Comparison of ENCODE assay signal across 8 cellular contexts in the genomic region with DNA sequence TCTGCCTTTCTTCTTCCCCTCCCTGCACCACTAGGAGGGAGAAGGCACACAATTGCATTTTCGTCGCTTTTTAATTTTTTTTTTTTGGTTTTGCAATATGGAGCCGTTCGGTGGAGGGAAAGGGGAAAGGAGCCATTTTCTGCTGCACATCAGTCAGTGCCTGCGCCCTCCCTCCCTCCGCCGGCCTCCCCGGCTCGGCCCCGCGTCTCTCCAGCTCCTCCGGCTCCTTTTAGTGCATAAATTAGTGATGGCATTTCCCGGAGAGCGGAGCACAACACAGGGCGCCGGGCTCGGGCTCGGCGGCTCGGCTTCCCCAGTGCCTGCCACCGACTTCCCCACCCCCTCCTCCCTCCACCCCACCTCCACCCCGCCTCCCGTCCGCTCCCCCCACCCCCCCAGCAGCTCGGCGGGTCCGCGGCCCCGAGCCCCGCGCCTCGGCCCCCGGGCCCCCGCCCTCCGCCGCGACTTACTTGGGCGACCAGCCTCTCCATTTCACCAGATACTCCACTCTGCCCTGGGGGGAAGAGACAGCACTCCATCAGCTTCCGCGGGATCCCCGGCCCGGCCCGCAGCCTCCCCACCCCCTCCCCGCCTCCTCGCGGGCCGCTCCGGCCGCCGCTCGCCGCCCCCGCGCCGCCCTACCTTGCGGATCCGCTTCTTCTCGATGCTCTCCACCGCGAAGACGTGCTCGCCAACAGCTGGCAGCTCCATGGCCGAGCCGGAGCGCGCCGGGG. TPM values are rescaled to one million over a fixed set of nuclear protein-coding genes. Genes with fewer than 3 reads are reported as not detected.
DNase-seq lines count a peak whose midpoint lies in the region; ATAC-seq, FAIRE-seq and TF ChIP-seq lines count a peak whose summit lies in the region.

No MANE protein-coding gene starts in this region.

- H2AFZ ChIP-seq in GM12878 (ENCODE audit: control insufficient read depth, low read depth, low read length): no peak overlapping the region

- H3K9ac ChIP-seq in GM12878 (ENCODE audit: control insufficient read depth, insufficient read depth, low read length): peak overlapping the region; percentile 84
- H3K9ac ChIP-seq in iPS-15b (ENCODE audit: low read depth, low read length): no peak overlapping the region

- intact Hi-C loops in Caco-2 (cut with micrococcal nuclease; ENCODE audit: unreplicated experiment): loop anchor here (1.0 to 5.0 kb wide), 2 partner anchors 36 to 155 kb away; no protein-coding TSS in a partner anchor
- intact Hi-C loops in GM12878 (cut with micrococcal nuclease; ENCODE audit: unreplicated experiment): loop anchor here (5.0 kb wide), 2 partner anchors 36 to 91 kb away; no protein-coding TSS in a partner anchor
- intact Hi-C loops in sigmoid colon (cut with DNase I): loop anchor here (2.0 to 5.0 kb wide), 2 partner anchors 28 to 61 kb away; a partner anchor contains a TSS

- peak overlapping the region; percentile 77 for H3K4me3 ChIP-seq in Caco-2 (ENCODE audit: low read depth, low read length)
- H3K4me3 ChIP-seq in GM12878: peak overlapping the region; percentile 95
- peak overlapping the region; percentile 47 for H3K4me3 ChIP-seq in iPS-15b (ENCODE audit: low read depth, low read length)
- peak overlapping the region; percentile 35 to 84 (median 76) for H3K4me3 ChIP-seq in sigmoid colon

- no peak for TF ChIP-seq RAD21 in Ishikawa (IDR thresholded peaks at IDR 0.05; ENCODE audit: low read depth)
- TF ChIP-seq RAD21 in GM12878 (IDR thresholded peaks at IDR 0.05; ENCODE audit: insufficient read depth, low read depth, low read length): no peak

- peak overlapping the region; percentile 80 for H3K4me3 Mint-ChIP-seq in Caco-2 (ENCODE audit: unreplicated experiment)

- H3K4me2 ChIP-seq in GM12878 (ENCODE audit: control insufficient read depth, insufficient read depth): peak overlapping the region; percentile 79

- POLR2A ChIA-PET in Caco-2 (lab: Charles Lee) (interaction anchor here (0.5 to 8.0 kb wide), 20 partner anchors 10 to 1681 kb away, joined by 3 to 174 read pairs (median 5); a partner anchor contains a TSS), GM12878 (lab: Charles Lee) (interaction anchor here (1.2 to 2.0 kb wide), 4 partner anchors 9 to 42 kb away, joined by 6 to 15 read pairs (median 9); a partner anchor contains a TSS)

- in situ Hi-C loops in GM12878 (cut with MboI): no loop called here

- BruUV-seq in Caco-2 (replicated peaks; lab: Mats Ljungman, UMichigan): no TSS peak
- BruUV-seq in GM12878 (replicated peaks; lab: Mats Ljungman, UMichigan): no TSS peak

- peak; percentile 7 for ATAC-seq in GM21381 (IDR thresholded peaks at IDR 0.05; ENCODE audit: unreplicated experiment)
- peak; percentile 16 for ATAC-seq in GM12878

- H3K9me3 Mint-ChIP-seq in Caco-2 (ENCODE audit: unreplicated experiment): no peaks in the 10 kb centered on the region

- no peak for TF ChIP-seq CTCF in Caco-2 (IDR thresholded peaks at IDR 0.05; ENCODE audit: insufficient read depth in 1 of 2, low read depth in 1 of 2, low read length in 1 of 2, severe bottlenecking in 1 of 2, unreplicated experiment in 1 of 2)
- no peak for TF ChIP-seq CTCF in GM12878 (IDR thresholded peaks at IDR 0.05 in 2 of 3, conservative IDR thresholded peaks at IDR 0.05 in 1 of 3; ENCODE audit: control insufficient read depth in 2 of 3, extremely low read depth in 1 of 3, insufficient read depth in 1 of 3, low read depth in 3 of 3, low read length in 3 of 3)
- no peak for TF ChIP-seq CTCF in sigmoid colon (IDR thresholded peaks at IDR 0.05)

- CTCF ChIA-PET in Caco-2 (lab: Charles Lee): interaction anchor here (0.6 to 4.2 kb wide), 25 partner anchors 10 to 407 kb away, joined by 3 to 87 read pairs (median 6); a partner anchor contains a TSS
- CTCF ChIA-PET in GM12878 (lab: Yijun Ruan, JAX): interaction anchor here (0.6 to 2.1 kb wide), 11 partner anchors 11 to 761 kb away, joined by 3 to 10 read pairs (median 3); no protein-coding TSS in a partner anchor

- H3K79me2 ChIP-seq in GM12878 (ENCODE audit: control insufficient read depth, insufficient read depth, low read length): peaks cover 22% of the 10 kb centered on the region

- no peaks in the 10 kb centered on the region for H3K4me1 Mint-ChIP-seq in Caco-2 (ENCODE audit: low read depth, unreplicated experiment)

- FAIRE-seq in GM12878 (lab: Jason Lieb, UNC): peak; percentile 72

- WGBS in GM12878 (ENCODE audit: insufficient coverage, insufficient replicate concordance, low lambda C conversion rate, missing lambda C conversion rate): under 1% methylated on average over 24 of the region's 67 CpGs
- WGBS in sigmoid colon, 2 donors: 1% methylated on average over 67 of the region's 67 CpGs

- H3K4me1 ChIP-seq in Caco-2: peaks cover 51% of the 10 kb centered on the region
- peaks cover 21% of the 10 kb centered on the region for H3K4me1 ChIP-seq in GM12878 (ENCODE audit: control insufficient read depth, insufficient read depth, low read length)
- peaks cover 3% of the 10 kb centered on the region for H3K4me1 ChIP-seq in iPS-15b (ENCODE audit: control insufficient read depth, insufficient read depth, low read length)
- peaks cover 0 to 70% (median 64%) of the 10 kb centered on the region in 4 donors for H3K4me1 ChIP-seq in sigmoid colon

- H4K20me1 ChIP-seq in GM12878 (ENCODE audit: control insufficient read depth, insufficient read depth): 0 out of 2 replicates have a peak, but pooled peaks cover 5% of the 10 kb centered on the region

- peak; percentile 19; the same call in 1 of the 2 replicates for TF ChIP-seq POLR2A in GM12878 (IDR thresholded peaks at IDR 0.05; ENCODE audit: low read depth, low read length)
- no peak for TF ChIP-seq POLR2A in sigmoid colon (IDR thresholded peaks at IDR 0.05)

- peaks cover 71% of the 10 kb centered on the region for H3K36me3 Mint-ChIP-seq in Caco-2 (ENCODE audit: insufficient read depth, unreplicated experiment)

- peak in 1 of 2 experiments; percentile 55 for DNase-seq in Caco-2
- peak in 3 of 5 donors; percentile 48 to 66 (median 51) for DNase-seq in T-helper 1 cell
- no peak for DNase-seq in GM12878 (ENCODE audit: low read depth, low spot score)
- DNase-seq in sigmoid colon: no peak
- DNase-seq in iPS-NIHi11 (ENCODE audit: low spot score): no peak

- H3K27me3 ChIP-seq in Caco-2 (replicated peaks; ENCODE audit: control insufficient read depth, insufficient read depth, low read length) (no peaks in the 10 kb centered on the region), GM12878 (replicated peaks in 1 of 2; ENCODE audit: control insufficient read depth in 2 of 2, insufficient read depth in 2 of 2, low read length in 1 of 2) (peaks cover 20 to 27% of the 10 kb centered on the region in 2 experiments), iPS-15b (ENCODE audit: control insufficient read depth, insufficient read depth, low read length) (peaks cover 72% of the 10 kb centered on the region), sigmoid colon (peaks cover 37 to 53% (median 47%) of the 10 kb centered on the region in 3 donors)

- RAD21 ChIA-PET in GM12878 (lab: Charles Lee; ENCODE audit: unreplicated experiment): interaction anchor here (0.6 to 2.5 kb wide), 7 partner anchors 30 to 1818 kb away, joined by 3 to 11 read pairs (median 4); a partner anchor contains a TSS

- no peaks in the 10 kb centered on the region for H3K27me3 Mint-ChIP-seq in Caco-2 (ENCODE audit: insufficient read depth, unreplicated experiment)

- TF ChIP-seq EP300 in Ishikawa (IDR thresholded peaks at IDR 0.05; ENCODE audit: borderline replicate concordance): no peak
- TF ChIP-seq EP300 in GM12878 (IDR thresholded peaks at IDR 0.05; ENCODE audit: borderline replicate concordance in 1 of 2, control insufficient read depth in 1 of 2, low read depth in 2 of 2, low read length in 2 of 2): 0 out of 4 replicates have a peak, but pooled peaks of 1 of the 2 experiments have one; percentile 39
- TF ChIP-seq EP300 in sigmoid colon (IDR thresholded peaks at IDR 0.05): no peak

- H3K9me3 ChIP-seq in Caco-2 (no peaks in the 10 kb centered on the region), GM12878 (replicated peaks; ENCODE audit: control insufficient read depth, insufficient read depth, low read length) (no peaks in the 10 kb centered on the region; the same call in 2 of the 3 replicates), iPS-15b (ENCODE audit: control insufficient read depth, insufficient read depth, low read length) (no peaks in the 10 kb centered on the region), sigmoid colon (no peaks in the 10 kb centered on the region)

- H3K36me3 ChIP-seq in Caco-2 (ENCODE audit: control insufficient read depth, insufficient read depth, low read length) (peaks cover 5% of the 10 kb centered on the region), GM12878 (ENCODE audit: control insufficient read depth in 2 of 2, insufficient read depth in 2 of 2, low read length in 1 of 2) (peaks cover 0 to 16% of the 10 kb centered on the region in 2 experiments; a peak in 2 of 4 replicates), iPS-15b (ENCODE audit: control insufficient read depth, insufficient read depth, low read length) (no peaks in the 10 kb centered on the region), sigmoid colon (peaks cover 9 to 19% (median 14%) of the 10 kb centered on the region in 4 donors)

- SMC1A ChIA-PET in GM12878 (lab: Charles Lee; ENCODE audit: uncharacterized antibody, unreplicated experiment): interaction anchor here (1.0 to 1.6 kb wide), 2 partner anchors 14 to 84 kb away, joined by 3 read pairs; no protein-coding TSS in a partner anchor

- H3K27ac Mint-ChIP-seq in Caco-2 (ENCODE audit: unreplicated experiment): peak overlapping the region; percentile 80

- peak overlapping the region; percentile 69 for H3K27ac ChIP-seq in GM12878 (ENCODE audit: control insufficient read depth, insufficient read depth)
- peak overlapping the region; percentile 90 to 98 (median 97) for H3K27ac ChIP-seq in sigmoid colon

RNA-seq across cellular contexts. Expression of a gene that starts 0.5 kb away (rescaled TPM):
- total RNA-seq in Caco-2 (2022): 90.8 and 114 TPM in 2 replicates
- 12.4 and 13.3 TPM in 2 replicates for total RNA-seq in GM12878 (2013; cell fraction: nucleolus; rRNA removed)
- 14.5 and 15.5 TPM in 2 replicates for total RNA-seq in GM12878 (2014; rRNA removed)
- 4.3 and 4.6 TPM in 2 replicates for total RNA-seq in GM12878 (2014; rRNA removed; fragmentation: Illumina TruSeq; extraction: Trizol)
- 23.1 and 24.6 TPM in 2 replicates for total RNA-seq in GM12878 (2021)
- 3.0 TPM for polyA plus RNA-seq in GM12878 (2011; ENCODE audit: low read depth)
- 9.1 and 11.3 TPM in 2 replicates for polyA plus RNA-seq in GM12878 (2011; rRNA removed)
- 10.8 and 17.6 TPM in 2 replicates for polyA plus RNA-seq in GM12878 (2011; cell fraction: cytosol; rRNA removed)
- 40.0 and 48.6 TPM in 2 replicates for polyA plus RNA-seq in GM12878 (2011; cell fraction: nucleus; rRNA removed)
- polyA plus RNA-seq in GM12878 (2012): 12.7 and 18.0 TPM in 2 replicates
- 1.7 and 4.2 TPM in 2 replicates for polyA plus RNA-seq in GM12878 (2014; fragmentation: Illumina TruSeq; extraction: Trizol)
- 1 to 10 TPM in 1 of 2 experiments, under 1 TPM in 1; 0.69 to 1.2 TPM for polyA plus RNA-seq in GM12878 (2014; fragmentation: Nextera tagmentation; extraction: Ambion mirVana)
- polyA plus RNA-seq in GM12878 (2014; rRNA removed): 19.6 and 20.4 TPM in 2 replicates
- polyA plus RNA-seq in GM12878 (2016; fragmentation: Nextera tagmentation; extraction: Ambion mirVana): 1 to 10 TPM; 1.6 to 1.8 TPM
- 5.6 and 15.7 TPM in 2 replicates for polyA minus RNA-seq in GM12878 (2011; rRNA and poly(A)+ RNA removed)
- 13.2 and 17.0 TPM in 2 replicates for polyA minus RNA-seq in GM12878 (2011; cell fraction: cytosol; rRNA and poly(A)+ RNA removed)
- polyA minus RNA-seq in GM12878 (2011; cell fraction: nucleus; rRNA and poly(A)+ RNA removed): 11.6 and 17.4 TPM in 2 replicates
- 1 to 10 TPM; 6.1 to 9.8 (median 7.5) TPM for total RNA-seq in sigmoid colon
- 10 to 100 TPM in 1 of 3 donors, 1 to 10 TPM in 2; 3.5 to 14.2 (median 8.4) TPM for polyA plus RNA-seq in sigmoid colon

RNA-seq across cellular contexts. Expression of a gene that starts 41.8 kb away (rescaled TPM):
- total RNA-seq in Caco-2 (2022): 34.3 and 36.6 TPM in 2 replicates
- total RNA-seq in GM12878 (2013; cell fraction: nucleolus; rRNA removed): 3.7 and 4.0 TPM in 2 replicates
- 1.6 and 1.9 TPM in 2 replicates for total RNA-seq in GM12878 (2014; rRNA removed)
- 1.5 and 1.9 TPM in 2 replicates for total RNA-seq in GM12878 (2014; rRNA removed; fragmentation: Illumina TruSeq; extraction: Trizol)
- total RNA-seq in GM12878 (2021): 6.3 and 6.7 TPM in 2 replicates
- 0.80 TPM for polyA plus RNA-seq in GM12878 (2011; ENCODE audit: low read depth)
- 0.35 and 0.64 TPM in 2 replicates for polyA plus RNA-seq in GM12878 (2011; rRNA removed)
- polyA plus RNA-seq in GM12878 (2011; cell fraction: cytosol; rRNA removed): 1.4 and 1.6 TPM in 2 replicates
- polyA plus RNA-seq in GM12878 (2011; cell fraction: nucleus; rRNA removed): 2.8 and 6.6 TPM in 2 replicates
- 1.8 and 3.9 TPM in 2 replicates for polyA plus RNA-seq in GM12878 (2012)
- polyA plus RNA-seq in GM12878 (2014; fragmentation: Illumina TruSeq; extraction: Trizol): 0.57 and 1.2 TPM in 2 replicates
- polyA plus RNA-seq in GM12878 (2014; fragmentation: Nextera tagmentation; extraction: Ambion mirVana): under 1 TPM; 0.03 to 0.16 TPM
- 1.9 and 2.1 TPM in 2 replicates for polyA plus RNA-seq in GM12878 (2014; rRNA removed)
- 1 to 10 TPM; 2.1 to 3.4 TPM for polyA plus RNA-seq in GM12878 (2016; fragmentation: Nextera tagmentation; extraction: Ambion mirVana)
- 0.59 and 0.67 TPM in 2 replicates for polyA minus RNA-seq in GM12878 (2011; rRNA and poly(A)+ RNA removed)
- polyA minus RNA-seq in GM12878 (2011; cell fraction: cytosol; rRNA and poly(A)+ RNA removed): 1.2 TPM in 2 replicates
- polyA minus RNA-seq in GM12878 (2011; cell fraction: nucleus; rRNA and poly(A)+ RNA removed): 0.48 and 0.86 TPM in 2 replicates
- 1 to 10 TPM in 2 of 4 donors, under 1 TPM in 2; 0.28 to 1.8 (median 1.2) TPM for total RNA-seq in sigmoid colon
- 1 to 10 TPM; 2.4 to 5.6 (median 4.9) TPM for polyA plus RNA-seq in sigmoid colon

Comparison
In these comparisons a context has a peak if more than half of its experiments do, and no peak if none do; other contexts are left out.
1. DNase-seq: peak in T-helper 1 cell (3 of 5); none in GM12878 (single experiment), sigmoid colon (single experiment) and iPS-NIHi11 (single experiment).
2. Peak in every context shown above with its lines, with median percentiles within 50 percentile points of each other: H3K4me3 ChIP-seq.